17 cellular contexts compared by ENCODE assay signal in genomic region chr4:117249333-117249732, GRCh38.
A peak's percentile ranks its signal among the peaks of the same experiment; 100 is the strongest.
DNase-seq lines count a peak whose midpoint lies in the region; ATAC-seq lines count a peak whose summit lies in the region.
"Had no signal": no experiment of that assay in that cellular context is flagged by ENCODE, and none has a peak within 500 bp of the region (broad histone marks: within the 10 kb centered on the region; RNA-seq: fewer than 3 reads in every experiment).

No MANE protein-coding gene starts in this region.

- no peak overlapping the region for H2BK12ac ChIP-seq in neuronal stem cell (ENCODE audit: low read length)

- no peaks in the 10 kb centered on the region for H3K36me3 ChIP-seq in neuronal stem cell (replicated peaks in 1 of 2; ENCODE audit: control insufficient read depth in 2 of 2, insufficient read depth in 2 of 2, low read length in 2 of 2)
- H3K36me3 ChIP-seq: left ventricle myocardium inferior, neutrophil, vagina had no signal

- H3K23ac ChIP-seq in neuronal stem cell (ENCODE audit: low read depth, low read length, poor library complexity) = no peak overlapping the region

- H2BK15ac ChIP-seq in neuronal stem cell (ENCODE audit: low read length) = no peak overlapping the region

- H4K8ac ChIP-seq in neuronal stem cell (ENCODE audit: low read depth, low read length) = no peak overlapping the region

- intact Hi-C loops in left ventricle myocardium superior (cut with micrococcal nuclease) = no loop called here

- H3K27me3 ChIP-seq in neuronal stem cell (ENCODE audit: control insufficient read depth in 3 of 3, insufficient read depth in 3 of 3, low read depth in 1 of 3, low read length in 3 of 3) = no peaks in the 10 kb centered on the region
- H3K27me3 ChIP-seq: neutrophil, vagina had no signal

- H3K4ac ChIP-seq in neuronal stem cell (ENCODE audit: low read length) = no peak overlapping the region

- DNase-seq in amniotic stem cell (lab: John Stamatoyannopoulos, UW) (no peak), NCI-H1436 (lab: John Stamatoyannopoulos, UW) (no peak), left ventricle myocardium superior (no peak), neuronal stem cell (ENCODE audit: low spot score) (no peak)
- DNase-seq: activated CD4-positive, alpha-beta T cell treated with anti-CD3 and anti-CD28 coated beads for 48 hours; hippocampal formation; left ventricle myocardium inferior; NCI-H2081 treated with DMSO at 0.1 percent for 48 hours; SW 1271 had no signal

- no peak overlapping the region for H3K4me2 ChIP-seq in neuronal stem cell (ENCODE audit: insufficient read depth, low read length, poor library complexity, severe bottlenecking)
- H3K4me2 ChIP-seq: GM23338 had no signal

- no peak overlapping the region for H2BK120ac ChIP-seq in neuronal stem cell (ENCODE audit: low read depth, low read length)

- no peak overlapping the region for H4K91ac ChIP-seq in neuronal stem cell (ENCODE audit: low read depth, low read length, poor library complexity)

- no peak overlapping the region for H3K14ac ChIP-seq in neuronal stem cell (ENCODE audit: low read length)

- H2BK5ac ChIP-seq in neuronal stem cell (ENCODE audit: low read length) = no peak overlapping the region

- WGBS in neuronal stem cell (ENCODE audit: extremely low coverage in 2 of 2, insufficient read length in 2 of 2, insufficient replicate concordance in 1 of 2), 2 donors = 100% methylated on average over 1 to 2 of the region's 3 CpGs

- H2AFZ ChIP-seq in neuronal stem cell (ENCODE audit: low read length) = no peak overlapping the region
- H2AFZ ChIP-seq: GM23338 had no signal

- no peak overlapping the region for H3K4me3 ChIP-seq in neuronal stem cell (ENCODE audit: low read length in 2 of 2)
- H3K4me3 ChIP-seq: GM23338, K562, left ventricle myocardium inferior, vagina had no signal

- H3K18ac ChIP-seq in neuronal stem cell (ENCODE audit: low read length) = no peak overlapping the region

- H3K4me1 ChIP-seq in neuronal stem cell (ENCODE audit: control insufficient read depth in 2 of 2, insufficient read depth in 1 of 2, low read depth in 1 of 2, low read length in 2 of 2) = no peaks in the 10 kb centered on the region
- H3K4me1 ChIP-seq: left ventricle myocardium inferior, vagina had no signal

- ATAC-seq in GM18499 (IDR thresholded peaks at IDR 0.05; ENCODE audit: insufficient read depth, unreplicated experiment) (peak; percentile 97), GM19455 (IDR thresholded peaks at IDR 0.05; ENCODE audit: unreplicated experiment) (peak; percentile 92), HG02763 (IDR thresholded peaks at IDR 0.05; ENCODE audit: unreplicated experiment) (peak; percentile 83), HG03354 (IDR thresholded peaks at IDR 0.05; ENCODE audit: poor library complexity, severe bottlenecking, unreplicated experiment) (peak; percentile 68), left ventricle myocardium superior (no peak)
- ATAC-seq: GM23338, K562 had no signal

- no peaks in the 10 kb centered on the region for H3K9me3 ChIP-seq in neuronal stem cell (replicated peaks in 1 of 2; ENCODE audit: control insufficient read depth in 2 of 2, insufficient read depth in 1 of 2, low read depth in 1 of 2, low read length in 2 of 2)
- H3K9me3 ChIP-seq: neutrophil, vagina had no signal

- no peak overlapping the region for H2AK5ac ChIP-seq in neuronal stem cell (ENCODE audit: low read depth, low read length)

- no peaks in the 10 kb centered on the region for H3K79me1 ChIP-seq in neuronal stem cell (ENCODE audit: low read depth, low read length)

- no peak overlapping the region for H3K9ac ChIP-seq in neuronal stem cell (ENCODE audit: low read depth, low read length, poor library complexity)

- no peak overlapping the region for H3K27ac ChIP-seq in neuronal stem cell (replicated peaks; ENCODE audit: low read length)
- H3K27ac ChIP-seq: left ventricle myocardium inferior, neutrophil, vagina had no signal
